31 cellular contexts compared by ENCODE assay signal in genomic region chr2:119768731-119769130, GRCh38.
"Had no signal": no experiment of that assay in that cellular context is flagged by ENCODE, and none has a peak within 500 bp of the region (broad histone marks: within the 10 kb centered on the region; RNA-seq: fewer than 3 reads in every experiment).

No MANE protein-coding gene starts in this region.

- ATAC-seq: activated CD4-positive, alpha-beta T cell treated with anti-CD3 and anti-CD28 coated beads for 36 hours; activated CD8-positive, alpha-beta memory T cell treated with anti-CD3 and anti-CD28 coated beads, Interleukin-2, amount 10 ng/mL, durations not matched to agents 7 days and 5 days; activated CD8-positive, alpha-beta T cell treated with anti-CD3 and anti-CD28 coated beads, Interleukin-2, amount 10 ng/mL, durations not matched to agents 7 days and 5 days; activated naive CD8-positive, alpha-beta T cell treated with anti-CD3 and anti-CD28 coated beads, Interleukin-2, amount 50 U/mL, for 24 hours; body of pancreas; gastroesophageal sphincter; T-helper 17 cell had no signal

- H3K36me3 ChIP-seq: adrenal gland, esophagus squamous epithelium, gastroesophageal sphincter had no signal

- H3K27ac ChIP-seq: adrenal gland, body of pancreas, coronary artery, dorsolateral prefrontal cortex, epithelial cell of prostate, esophagus squamous epithelium, gastroesophageal sphincter had no signal

- H3K9me3 ChIP-seq: adrenal gland, body of pancreas, esophagus squamous epithelium, gastroesophageal sphincter had no signal

- H3K27me3 ChIP-seq: adrenal gland, body of pancreas, dorsolateral prefrontal cortex, esophagus squamous epithelium, gastroesophageal sphincter had no signal

- H3K4me3 ChIP-seq: adrenal gland, body of pancreas, coronary artery, dorsolateral prefrontal cortex, esophagus squamous epithelium, gastroesophageal sphincter had no signal

- DNase-seq: activated CD4-positive, alpha-beta memory T cell treated with anti-CD3 and anti-CD28 coated beads for 36 hours; activated CD4-positive, alpha-beta T cell treated with anti-CD3 and anti-CD28 coated beads for 36 hours; activated CD4-positive, alpha-beta T cell treated with anti-CD3 and anti-CD28 coated beads, Interleukin-2, amount 10 ng/mL, durations not matched to agents 24 days and 14 days; activated CD4-positive, CD25-positive, alpha-beta regulatory T cell; activated CD4-positive, CD25-positive, alpha-beta regulatory T cell treated with anti-CD3 and anti-CD28 coated beads, Interleukin-2, amount 50 U/mL, for 72 hours; activated CD8-positive, alpha-beta memory T cell treated with anti-CD3 and anti-CD28 coated beads, Interleukin-2, amount 10 ng/mL, durations not matched to agents 7 days and 5 days; activated CD8-positive, alpha-beta memory T cell treated with anti-CD3 and anti-CD28 coated beads, Interleukin-2, amount 50 U/mL, for 4 hours; activated CD8-positive, alpha-beta T cell treated with anti-CD3 and anti-CD28 coated beads, Interleukin-2, amount 10 ng/mL, durations not matched to agents 7 days and 5 days; activated effector memory CD4-positive, alpha-beta T cell treated with anti-CD3 and anti-CD28 coated beads, Interleukin-2, amount 50 U/mL, for 16 hours; activated naive CD4-positive, alpha-beta T cell treated with anti-CD3 and anti-CD28 coated beads for 36 hours; activated naive CD8-positive, alpha-beta T cell treated with anti-CD3 and anti-CD28 coated beads for 36 hours; activated naive CD8-positive, alpha-beta T cell treated with anti-CD3 and anti-CD28 coated beads, Interleukin-2, amount 50 U/mL, for 24 hours; activated T-cell treated with anti-CD3 and anti-CD28 coated beads, Interleukin-2, amount 50 U/mL, for 1 hour; activated T-cell treated with anti-CD3 and anti-CD28 coated beads, Interleukin-2, amount 50 U/mL, for 48 hours; adrenal gland; amygdala; aorta; body of pancreas; central memory CD4-positive, alpha-beta T cell; dorsolateral prefrontal cortex; effector memory CD4-positive, alpha-beta T cell; esophagus squamous epithelium; foreskin melanocyte; T-helper 1 cell; T-helper 17 cell; T1000 had no signal

- FAIRE-seq: endometrium, endothelial cell of umbilical vein had no signal
